Comparison of ENCODE assay signal across 8 cellular contexts in genomic region chrX:118495958-118496762, GRCh38. TPM values are rescaled to one million over a fixed set of nuclear protein-coding genes. Genes with fewer than 3 reads are reported as not detected.
DNase-seq lines count a peak whose midpoint lies in the region; ATAC-seq and TF ChIP-seq lines count a peak whose summit lies in the region.

No MANE protein-coding gene starts in this region.

- intact Hi-C loops in Caco-2 (cut with micrococcal nuclease; ENCODE audit: unreplicated experiment) = no loop called here
- intact Hi-C loops in IMR-90 (cut with micrococcal nuclease) = loop anchor here (5.0 kb wide), 1 partner anchor 81 kb away; no protein-coding TSS in a partner anchor
- intact Hi-C loops in adrenal gland (cut with DNase I) = no loop called here

- peak overlapping the region; percentile 66 for H2AK9ac ChIP-seq in IMR-90 (replicated peaks; ENCODE audit: low read depth, low read length, poor library complexity)

- peak overlapping the region; percentile 19; a peak in 1 of 4 replicates for H4K8ac ChIP-seq in IMR-90 (ENCODE audit: low read depth in 2 of 2, low read length in 2 of 2)

- H3K4me3 ChIP-seq in Caco-2 (ENCODE audit: low read depth, low read length) (peak overlapping the region; percentile 49), IMR-90 (ENCODE audit: insufficient read depth, low read depth, low read length) (peak overlapping the region; percentile 78), adrenal gland (peak overlapping the region in 2 of 4 donors; percentile 12 to 74)

- H2BK15ac ChIP-seq in IMR-90 (ENCODE audit: low read depth, low read length) = no peak overlapping the region

- peak overlapping the region; percentile 38; the same call in 1 of the 2 replicates for H2BK120ac ChIP-seq in IMR-90 (ENCODE audit: low read depth, low read length)

- peak overlapping the region; percentile 35 for H3K27ac Mint-ChIP-seq in Caco-2 (ENCODE audit: unreplicated experiment)
- H3K27ac Mint-ChIP-seq in immature natural killer cell = peak overlapping the region; percentile 96 to 99 (median 98)

- in situ Hi-C loops in IMR-90 (cut with MboI; ENCODE audit: low sequenced_read_pairs) = no loop called here

- peak overlapping the region; percentile 1; the same call in 1 of the 2 replicates for H3K18ac ChIP-seq in IMR-90 (ENCODE audit: low read depth, low read length)

- BruUV-seq in Caco-2 (replicated peaks; lab: Mats Ljungman, UMichigan) = no TSS peak
- BruUV-seq in IMR-90 (replicated peaks; lab: Mats Ljungman, UMichigan) = no TSS peak

- H3K9me1 ChIP-seq in IMR-90 (ENCODE audit: insufficient read depth, low read length) = no peaks in the 10 kb centered on the region

- no peaks in the 10 kb centered on the region for H4K20me1 ChIP-seq in IMR-90 (ENCODE audit: insufficient read depth, low read length)

- H3K4me3 Mint-ChIP-seq in Caco-2 (ENCODE audit: unreplicated experiment) (peak overlapping the region; percentile 83), immature natural killer cell (peak overlapping the region; percentile 93 to 100 (median 98))

- TF ChIP-seq CTCF in Caco-2 (IDR thresholded peaks at IDR 0.05; ENCODE audit: insufficient read depth in 1 of 2, low read depth in 1 of 2, low read length in 1 of 2, severe bottlenecking in 1 of 2, unreplicated experiment in 1 of 2) (no peak), IMR-90 (conservative IDR thresholded peaks at IDR 0.05; ENCODE audit: low read depth, low read length) (no peak), adrenal gland (IDR thresholded peaks at IDR 0.05) (no peak)

- dilution Hi-C loops in IMR-90 (cut with HindIII; ENCODE audit: low sequenced_read_pairs, unreplicated experiment) = no loop called here

- peak overlapping the region; percentile 58 for H3K9ac ChIP-seq in IMR-90 (ENCODE audit: low read depth, low read length)

- no peak for TF ChIP-seq POLR2A in IMR-90 (IDR thresholded peaks at IDR 0.05; ENCODE audit: low read depth, low read length)
- no peak for TF ChIP-seq POLR2A in adrenal gland (IDR thresholded peaks at IDR 0.05)

- 30% methylated on average over 36 of the region's 81 CpGs; no CpG with 5 or more reads in 1 of the 2 experiments for WGBS in IMR-90 (ENCODE audit: extremely low coverage in 2 of 2, insufficient read length in 1 of 2), 2 experiments
- 0 to 35% (median 16%) methylated on average over 2 to 81 of the region's 81 CpGs for WGBS in adrenal gland, 4 donors

- H3K27ac ChIP-seq in IMR-90 (ENCODE audit: insufficient read depth, low read length) = peak overlapping the region; percentile 58
- H3K27ac ChIP-seq in adrenal gland = peak overlapping the region in 3 of 5 donors; percentile 37 to 79 (median 74)

- CTCF ChIA-PET in Caco-2 (lab: Charles Lee) = interaction anchor here (0.6 kb wide), 2 partner anchors 13 to 37 kb away, joined by 3 to 4 read pairs; no protein-coding TSS in a partner anchor
- CTCF ChIA-PET in IMR-90 (lab: Yijun Ruan, JAX) = interaction anchor here (1.5 kb wide), 1 partner anchor 55 kb away, joined by 3 read pairs; no protein-coding TSS in a partner anchor

- peak overlapping the region; percentile 89 for H3K4me2 ChIP-seq in IMR-90 (ENCODE audit: low read depth, low read length)

- H3K56ac ChIP-seq in IMR-90 (ENCODE audit: extremely low read depth, insufficient read depth, low read length) = no peak overlapping the region; the same call in 1 of the 2 replicates

- H2BK5ac ChIP-seq in IMR-90 (ENCODE audit: low read depth, low read length, poor library complexity, severe bottlenecking) = no peak overlapping the region

- no peaks in the 10 kb centered on the region for H3K27me3 ChIP-seq in Caco-2 (replicated peaks; ENCODE audit: control insufficient read depth, insufficient read depth, low read length)
- no peaks in the 10 kb centered on the region for H3K27me3 ChIP-seq in IMR-90 (ENCODE audit: control insufficient read depth, insufficient read depth, low read length)
- peaks cover 16% of the 10 kb centered on the region for H3K27me3 ChIP-seq in adrenal gland

- POLR2A ChIA-PET in Caco-2 (lab: Charles Lee) (interaction anchor here (0.8 kb wide), 1 partner anchor 33 kb away, joined by 3 read pairs; no protein-coding TSS in a partner anchor), IMR-90 (lab: Charles Lee; ENCODE audit: unreplicated experiment) (no interaction called here)

- H3K4me1 ChIP-seq in Caco-2 = 0 out of 2 replicates have a peak, but pooled peaks cover 6% of the 10 kb centered on the region
- peaks cover 2% of the 10 kb centered on the region; the same call in 1 of the 2 replicates for H3K4me1 ChIP-seq in IMR-90 (ENCODE audit: control insufficient read depth, insufficient read depth, low read length)
- peaks cover 0 to 3% of the 10 kb centered on the region in 2 donors for H3K4me1 ChIP-seq in adrenal gland (replicated peaks in 1 of 2)

- peak overlapping the region; percentile 67 for H3K23ac ChIP-seq in IMR-90 (ENCODE audit: low read depth, low read length)

- H2AFZ ChIP-seq in IMR-90 (replicated peaks; ENCODE audit: low read length, poor library complexity) = peak overlapping the region; percentile 85

- no peaks in the 10 kb centered on the region for H3K36me3 ChIP-seq in Caco-2 (ENCODE audit: control insufficient read depth, insufficient read depth, low read length)
- H3K36me3 ChIP-seq in IMR-90 (ENCODE audit: control insufficient read depth, insufficient read depth, low read length) = no peaks in the 10 kb centered on the region
- H3K36me3 ChIP-seq in adrenal gland (replicated peaks in 1 of 2) = no peaks in the 10 kb centered on the region

- ATAC-seq in GM21381 (IDR thresholded peaks at IDR 0.05; ENCODE audit: unreplicated experiment) = peak; percentile 50
- ATAC-seq in IMR-90 (ENCODE audit: low read depth) = peak; percentile 35

- TF ChIP-seq RAD21 in IMR-90 (IDR thresholded peaks at IDR 0.05; ENCODE audit: low read length) = no peak

- H4K5ac ChIP-seq in IMR-90 (ENCODE audit: low read depth, low read length) = peak overlapping the region; percentile 47; the same call in 1 of the 2 replicates

- peak overlapping the region; percentile 51 for H3K14ac ChIP-seq in IMR-90 (replicated peaks; ENCODE audit: low read depth, low read length)

- H2BK20ac ChIP-seq in IMR-90 (ENCODE audit: low read depth, low read length) = no peak overlapping the region

- H3K4ac ChIP-seq in IMR-90 (ENCODE audit: low read depth, low read length) = peak overlapping the region; percentile 60

- H3K4me1 Mint-ChIP-seq in Caco-2 (ENCODE audit: low read depth, unreplicated experiment) (no peaks in the 10 kb centered on the region), immature natural killer cell (peaks cover 36 to 37% of the 10 kb centered on the region in 2 donors)

- H3K9me3 Mint-ChIP-seq in Caco-2 (ENCODE audit: unreplicated experiment) (no peaks in the 10 kb centered on the region), immature natural killer cell (no peaks in the 10 kb centered on the region)

- H3K36me3 Mint-ChIP-seq in Caco-2 (ENCODE audit: insufficient read depth, unreplicated experiment) (no peaks in the 10 kb centered on the region), immature natural killer cell (no peaks in the 10 kb centered on the region)

- DNase-seq in Caco-2 (peak in 1 of 2 experiments; percentile 13), IMR-90 (no peak), SW480 (ENCODE audit: low spot score) (peak; percentile 40), adrenal gland (peak; percentile 14 to 56 (median 23)), immature natural killer cell (peak; percentile 71 to 77 (median 73)), midbrain (lab: John Stamatoyannopoulos, UW) (no peak)
- peak; percentile 21 to 37 for DNase-seq in stimulated activated CD4-positive, alpha-beta T cell treated with anti-CD3 and anti-CD28 coated beads, Interleukin-1b, Interleukin-23, amount 100 ng/mL, for 1 hour (ENCODE audit: low read depth in 2 of 2)

- no peak overlapping the region for H2AK5ac ChIP-seq in IMR-90 (ENCODE audit: low read depth, low read length)

- peaks cover 6 to 9% of the 10 kb centered on the region in 2 experiments; a peak in 3 of 4 replicates for H3K79me1 ChIP-seq in IMR-90 (ENCODE audit: low read depth in 1 of 2, low read length in 2 of 2)

- H3K9me3 ChIP-seq in Caco-2 (no peaks in the 10 kb centered on the region), IMR-90 (ENCODE audit: control insufficient read depth, insufficient read depth, low read length) (no peaks in the 10 kb centered on the region), adrenal gland (replicated peaks in 1 of 3) (no peaks in the 10 kb centered on the region)

- H4K91ac ChIP-seq in IMR-90 (ENCODE audit: insufficient read depth, low read depth, low read length) = peak overlapping the region; percentile 78

- no peaks in the 10 kb centered on the region for H3K27me3 Mint-ChIP-seq in Caco-2 (ENCODE audit: insufficient read depth, unreplicated experiment)
- peaks cover 10 to 20% (median 10%) of the 10 kb centered on the region in 3 donors for H3K27me3 Mint-ChIP-seq in immature natural killer cell (ENCODE audit: low read depth in 3 of 3)

TF ChIP-seq in IMR-90, 13 proteins besides CTCF, POLR2A, EP300 and RAD21 (continues in another document):
- TF ChIP-seq SMC3 (IDR thresholded peaks at IDR 0.05; ENCODE audit: low read depth, low read length) (no peak), MAZ (IDR thresholded peaks at IDR 0.05; ENCODE audit: borderline replicate concordance, low read depth, low read length) (no peak), FOS (IDR thresholded peaks at IDR 0.05; ENCODE audit: low read depth, low read length) (no peak), MXI1 (IDR thresholded peaks at IDR 0.05; ENCODE audit: borderline replicate concordance, low read depth, low read length) (no peak), CHD1 (IDR thresholded peaks at IDR 0.05; ENCODE audit: low read depth, low read length) (no peak)
- TF ChIP-seq, protein P1, sequence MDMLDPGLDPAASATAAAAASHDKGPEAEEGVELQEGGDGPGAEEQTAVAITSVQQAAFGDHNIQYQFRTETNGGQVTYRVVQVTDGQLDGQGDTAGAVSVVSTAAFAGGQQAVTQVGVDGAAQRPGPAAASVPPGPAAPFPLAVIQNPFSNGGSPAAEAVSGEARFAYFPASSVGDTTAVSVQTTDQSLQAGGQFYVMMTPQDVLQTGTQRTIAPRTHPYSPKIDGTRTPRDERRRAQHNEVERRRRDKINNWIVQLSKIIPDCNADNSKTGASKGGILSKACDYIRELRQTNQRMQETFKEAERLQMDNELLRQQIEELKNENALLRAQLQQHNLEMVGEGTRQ (IDR thresholded peaks at IDR 0.05; ENCODE audit: low read depth, low read length) = no peak

RNA-seq across cellular contexts. Expression of gene DOCK11, which starts 0.5 kb away (rescaled TPM):
- total RNA-seq in Caco-2 (2022) (2.7 TPM in 2 replicates), IMR-90 (2012; rRNA removed) (13.1 and 14.7 TPM in 2 replicates), adrenal gland (10 to 100 TPM in 7 of 8 donors, 1 to 10 TPM in 1; 4.8 to 28.1 (median 12.5) TPM)
- polyA plus RNA-seq in IMR-90 (2012; rRNA removed) (3.2 and 3.9 TPM in 2 replicates), adrenal gland (10 to 100 TPM in 2 of 3 donors, 1 to 10 TPM in 1; 7.8 to 18.3 (median 15.5) TPM), immature natural killer cell (10 to 100 TPM; 27.9 to 48.8 (median 28.9) TPM)
- 0.55 and 0.69 TPM in 2 replicates for polyA plus RNA-seq in IMR-90 (2012; cell fraction: cytosol; rRNA removed)
- 0.35 and 5.0 TPM in 2 replicates for polyA plus RNA-seq in IMR-90 (2012; cell fraction: nucleus; rRNA removed; ENCODE audit: low replicate concordance)

Comparison
In these comparisons a context has a peak if more than half of its experiments do, and no peak if none do; other contexts are left out.
1. DNase-seq: peak in SW480 (single experiment), adrenal gland (7 of 7), immature natural killer cell (3 of 3) and stimulated activated CD4-positive, alpha-beta T cell treated with anti-CD3 and anti-CD28 coated beads, Interleukin-1b, Interleukin-23, amount 100 ng/mL, for 1 hour (2 of 2); none in IMR-90 (single experiment) and midbrain (single experiment).